In the genomic region with DNA sequence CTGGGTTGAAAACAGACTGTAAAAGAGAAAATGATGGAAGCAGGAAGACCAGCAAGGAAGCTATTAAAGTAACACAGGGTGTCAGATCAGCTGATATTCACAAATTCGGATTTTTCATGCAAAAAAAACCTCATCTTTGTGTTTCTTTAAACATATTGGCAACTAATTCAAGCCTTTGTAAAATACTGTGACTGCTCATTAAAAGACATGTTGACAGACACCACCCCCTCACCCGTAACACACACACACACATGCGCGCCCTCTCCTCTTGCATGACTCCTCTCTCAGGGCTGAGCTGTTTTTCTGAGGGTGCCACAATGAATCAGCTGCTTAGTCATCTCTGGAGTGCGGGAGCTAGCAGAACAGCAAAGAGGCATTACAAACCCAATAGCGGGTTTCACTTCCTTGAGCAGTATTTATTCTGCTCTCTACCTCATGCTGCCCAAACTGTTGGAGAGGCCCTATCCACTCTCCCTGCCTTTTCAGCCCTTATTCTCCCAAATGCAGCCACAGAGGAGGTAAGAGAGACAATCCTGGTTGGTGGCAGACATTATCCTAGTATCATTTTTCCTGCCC, we compare ENCODE assay signal across 8 cellular contexts. TPM values are rescaled to one million over a fixed set of nuclear protein-coding genes. Genes with fewer than 3 reads are reported as not detected.
DNase-seq lines count a peak whose midpoint lies in the region; ATAC-seq and TF ChIP-seq lines count a peak whose summit lies in the region.

No MANE protein-coding gene starts in this region.

- no peak overlapping the region for H3K27ac ChIP-seq in Panc1 (ENCODE audit: low read length)

- H3K4me1 Mint-ChIP-seq in CD14-positive monocyte (peaks cover 70% of the 10 kb centered on the region), progenitor cell of endocrine pancreas (ENCODE audit: low read depth) (peaks cover 15% of the 10 kb centered on the region)
- peaks cover 53% of the 10 kb centered on the region for H3K4me1 Mint-ChIP-seq in activated T-cell treated with anti-CD3 and anti-CD28 coated beads, Interleukin-2, amount 50 U/mL, for 4 hours (ENCODE audit: low read depth)

- H3K27ac Mint-ChIP-seq in CD14-positive monocyte (peak overlapping the region; percentile 87 to 95 (median 92)), progenitor cell of endocrine pancreas (peak overlapping the region; percentile 49)

- ATAC-seq in GM19452 (IDR thresholded peaks at IDR 0.05; ENCODE audit: unreplicated experiment) (peak; percentile 98), HG03469 (IDR thresholded peaks at IDR 0.05; ENCODE audit: unreplicated experiment) (peak; percentile 99), Panc1 (peak; percentile 96)
- peak; percentile 98 for ATAC-seq in activated T-cell treated with anti-CD3 and anti-CD28 coated beads, Interleukin-2, amount 50 U/mL, for 4 hours

- in situ Hi-C loops in Panc1 (cut with HindIII; ENCODE audit: low pct_unique_long_range_greater_than_20kb, low sequenced_read_pairs), result no loop called here

- no peaks in the 10 kb centered on the region for H3K9me3 ChIP-seq in Panc1 (ENCODE audit: control insufficient read depth, insufficient read depth, low read depth, low read length)

- H3K4me3 ChIP-seq in Panc1 (ENCODE audit: low read depth in 2 of 2, low read length in 2 of 2), result no peak overlapping the region
- H3K4me3 ChIP-seq in fibroblast of villous mesenchyme (ENCODE audit: low read depth, low read length), result no peak overlapping the region

- intact Hi-C loops in CD14-positive monocyte (cut with micrococcal nuclease) (loop anchor here in 1 of 2 donors (10.0 kb wide), 1 partner anchor 138 kb away; no protein-coding TSS in a partner anchor), Panc1 (cut with micrococcal nuclease; ENCODE audit: unreplicated experiment) (no loop called here)

- TF ChIP-seq CTCF in CD14-positive monocyte (IDR thresholded peaks at IDR 0.05) (no peak), Panc1 (IDR thresholded peaks at IDR 0.05) (no peak), fibroblast of villous mesenchyme (IDR thresholded peaks at IDR 0.05; ENCODE audit: insufficient read depth, low read depth, low read length) (no peak), progenitor cell of endocrine pancreas (IDR thresholded peaks at IDR 0.05; ENCODE audit: unreplicated experiment) (no peak)

- CTCF ChIA-PET in Panc1 (lab: Charles Lee), result no interaction called here

- peak overlapping the region; percentile 42 to 81 for H3K4me3 Mint-ChIP-seq in CD14-positive monocyte
- H3K4me3 Mint-ChIP-seq in activated T-cell treated with anti-CD3 and anti-CD28 coated beads, Interleukin-2, amount 50 U/mL, for 4 hours, result peak overlapping the region; percentile 50
- no peak overlapping the region for H3K4me3 Mint-ChIP-seq in progenitor cell of endocrine pancreas (ENCODE audit: low read depth)

- POLR2A ChIA-PET in Panc1 (lab: Charles Lee), result no interaction called here

- H3K27me3 ChIP-seq in Panc1 (ENCODE audit: control insufficient read depth, insufficient read depth, low read length), result no peaks in the 10 kb centered on the region

- DNase-seq in CD14-positive monocyte (ENCODE audit: low spot score) (peak; percentile 94), Panc1 (ENCODE audit: low read depth, low spot score) (peak; percentile 90), fibroblast of villous mesenchyme (ENCODE audit: low read depth) (peak; percentile 93), progenitor cell of endocrine pancreas (ENCODE audit: low spot score, unreplicated experiment) (no peak), ureter (ENCODE audit: low spot score) (peak; percentile 74)
- peak; percentile 73 for DNase-seq in activated T-cell treated with anti-CD3 and anti-CD28 coated beads, Interleukin-2, amount 50 U/mL, for 4 hours

- H3K9me3 Mint-ChIP-seq in CD14-positive monocyte (peaks cover 0 to 3% (median 0%) of the 10 kb centered on the region in 7 donors), progenitor cell of endocrine pancreas (ENCODE audit: low read depth) (no peaks in the 10 kb centered on the region)
- no peaks in the 10 kb centered on the region for H3K9me3 Mint-ChIP-seq in activated T-cell treated with anti-CD3 and anti-CD28 coated beads, Interleukin-2, amount 50 U/mL, for 4 hours

- no TSS peak for BruUV-seq in Panc1 (replicated peaks; lab: Mats Ljungman, UMichigan)

- no peaks in the 10 kb centered on the region for H3K36me3 ChIP-seq in Panc1 (ENCODE audit: control insufficient read depth, insufficient read depth, low read length)

- H3K4me1 ChIP-seq in Panc1 (ENCODE audit: control insufficient read depth, insufficient read depth, low read length), result no peaks in the 10 kb centered on the region

- H3K27me3 Mint-ChIP-seq in CD14-positive monocyte (ENCODE audit: low read depth in 3 of 3) (peaks cover 0 to 6% (median 0%) of the 10 kb centered on the region in 3 donors), progenitor cell of endocrine pancreas (no peaks in the 10 kb centered on the region)
- H3K27me3 Mint-ChIP-seq in activated T-cell treated with anti-CD3 and anti-CD28 coated beads, Interleukin-2, amount 50 U/mL, for 4 hours (ENCODE audit: low read depth), result peaks cover 3% of the 10 kb centered on the region

- H3K36me3 Mint-ChIP-seq in CD14-positive monocyte (no peaks in the 10 kb centered on the region), progenitor cell of endocrine pancreas (ENCODE audit: insufficient read depth) (no peaks in the 10 kb centered on the region)
- H3K36me3 Mint-ChIP-seq in activated T-cell treated with anti-CD3 and anti-CD28 coated beads, Interleukin-2, amount 50 U/mL, for 4 hours (ENCODE audit: insufficient read depth), result no peaks in the 10 kb centered on the region

RNA-seq across cellular contexts. Expression of gene CCDC80, which starts 35.8 kb away (rescaled TPM):
- polyA plus RNA-seq in CD14-positive monocyte, result under 1 TPM in 1 of 2 donors, not detected in 1; 0.05 TPM
- total RNA-seq in Panc1 (2021; ENCODE audit: unreplicated experiment) (0.64 TPM), fibroblast of villous mesenchyme (158 and 180 TPM in 2 replicates), progenitor cell of endocrine pancreas (9.1 and 13.3 TPM in 2 replicates), ureter (62.7 TPM)
- 0.11 TPM for polyA plus RNA-seq in Panc1 (2012; ENCODE audit: insufficient read length)
- total RNA-seq in activated T-cell treated with anti-CD3 and anti-CD28 coated beads, Interleukin-2, amount 50 U/mL, for 4 hours, result under 1 TPM; 0.16 to 0.43 (median 0.30) TPM
